8 cellular contexts compared by ENCODE assay signal in the genomic region with DNA sequence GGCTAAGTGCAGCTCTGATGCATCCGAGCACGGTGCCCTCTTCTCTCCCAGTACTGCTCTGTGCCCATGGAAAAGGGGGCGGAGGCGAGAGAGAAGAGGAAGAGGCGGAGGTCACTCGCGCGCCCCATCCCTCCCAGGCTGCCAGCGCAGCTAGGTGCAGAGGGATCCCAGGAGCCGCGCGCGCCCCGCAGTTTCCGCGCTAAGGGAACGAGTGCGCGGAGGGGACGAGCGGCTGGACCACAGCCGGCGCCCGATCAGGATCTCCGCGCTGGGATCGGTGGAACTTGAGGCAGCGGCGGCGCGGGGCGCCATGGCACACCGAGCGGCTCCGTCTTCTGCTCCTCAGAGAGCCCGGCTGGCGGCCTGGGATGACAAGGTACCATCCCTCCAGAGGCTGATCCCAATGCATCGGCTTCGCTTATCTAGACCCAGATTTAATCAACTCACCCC. TPM values are rescaled to one million over a fixed set of nuclear protein-coding genes. Genes with fewer than 3 reads are reported as not detected.
A peak's percentile ranks its signal among the peaks of the same experiment; 100 is the strongest.
DNase-seq lines count a peak whose midpoint lies in the region; ATAC-seq, FAIRE-seq and TF ChIP-seq lines count a peak whose summit lies in the region.

A gene with protein sequence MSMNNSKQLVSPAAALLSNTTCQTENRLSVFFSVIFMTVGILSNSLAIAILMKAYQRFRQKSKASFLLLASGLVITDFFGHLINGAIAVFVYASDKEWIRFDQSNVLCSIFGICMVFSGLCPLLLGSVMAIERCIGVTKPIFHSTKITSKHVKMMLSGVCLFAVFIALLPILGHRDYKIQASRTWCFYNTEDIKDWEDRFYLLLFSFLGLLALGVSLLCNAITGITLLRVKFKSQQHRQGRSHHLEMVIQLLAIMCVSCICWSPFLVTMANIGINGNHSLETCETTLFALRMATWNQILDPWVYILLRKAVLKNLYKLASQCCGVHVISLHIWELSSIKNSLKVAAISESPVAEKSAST (plus strand): TSS at position 114 of the 450 bp plus-strand sequence. CDS start 1,770 bp downstream, outside the sequence.

- no peaks in the 10 kb centered on the region for H3K9me3 ChIP-seq in NT2/D1 (ENCODE audit: insufficient read depth, low read length)
- H3K9me3 ChIP-seq in parathyroid adenoma (ENCODE audit: control insufficient read depth, low read length), result no peaks in the 10 kb centered on the region

- no peak within 1 kb of the TSS for H3K27ac ChIP-seq in parathyroid adenoma

- no peak within 1 kb of the TSS for H2AFZ ChIP-seq in parathyroid adenoma

- H3K79me2 ChIP-seq in parathyroid adenoma, result no peaks in the 10 kb centered on the region

- H3K9ac ChIP-seq in NT2/D1 (ENCODE audit: insufficient read length, low read depth) (peak within 1 kb of the TSS; percentile 72), parathyroid adenoma (no peak within 1 kb of the TSS)

- ATAC-seq in GM18907 (IDR thresholded peaks at IDR 0.05; ENCODE audit: unreplicated experiment) (no peak), HG03342 (IDR thresholded peaks at IDR 0.05; ENCODE audit: unreplicated experiment) (no peak), HG03045 (IDR thresholded peaks at IDR 0.05; ENCODE audit: unreplicated experiment) (no peak)

- H3K36me3 ChIP-seq in NT2/D1 (ENCODE audit: insufficient read depth, insufficient read length, low read length) (no peaks in the 10 kb centered on the region), parathyroid adenoma (ENCODE audit: control insufficient read depth, insufficient read depth, low read length) (no peaks in the 10 kb centered on the region)

- DNase-seq in D721Med (ENCODE audit: insufficient read length, low spot score), result peak; percentile 14
- DNase-seq in NT2/D1 (ENCODE audit: low read depth, low spot score), result no peak
- peak; percentile 28 for DNase-seq in fibroblast of villous mesenchyme (ENCODE audit: low read depth)
- no peak for DNase-seq in HUDEP-2 (lab: John Stamatoyannopoulos, UW; ENCODE audit: unreplicated experiment in 76 of 76)

- H3K4me3 ChIP-seq in NT2/D1 (ENCODE audit: insufficient read length, low read depth), result peak within 1 kb of the TSS; percentile 70
- peak within 1 kb of the TSS; percentile 67 for H3K4me3 ChIP-seq in fibroblast of villous mesenchyme (ENCODE audit: low read depth, low read length)
- no peak within 1 kb of the TSS for H3K4me3 ChIP-seq in parathyroid adenoma (ENCODE audit: low read depth, low read length)

- peak within 1 kb of the TSS; percentile 53 for H3K4me2 ChIP-seq in parathyroid adenoma (ENCODE audit: low read length)

- H3K27me3 ChIP-seq in NT2/D1 (ENCODE audit: insufficient read depth, insufficient read length) (peaks cover 51% of the 10 kb centered on the region), parathyroid adenoma (ENCODE audit: control insufficient read depth, insufficient read depth, low read length) (no peaks in the 10 kb centered on the region)

- H3K4me1 ChIP-seq in NT2/D1 (ENCODE audit: insufficient read depth, insufficient read length) (no peaks in the 10 kb centered on the region), parathyroid adenoma (no peaks in the 10 kb centered on the region)

- TF ChIP-seq CTCF in D721Med (IDR thresholded peaks at IDR 0.05; ENCODE audit: insufficient read depth, missing control alignments), result no peak
- no peak for TF ChIP-seq CTCF in fibroblast of villous mesenchyme (IDR thresholded peaks at IDR 0.05; ENCODE audit: insufficient read depth, low read depth, low read length)
- TF ChIP-seq CTCF in parathyroid adenoma (IDR thresholded peaks at IDR 0.05), result no peak

- no peak for FAIRE-seq in D721Med (lab: Jason Lieb, UNC)

RNA-seq across cellular contexts. Expression of the gene that starts here (rescaled TPM):
- 7.7 and 11.7 TPM in 2 replicates for total RNA-seq in fibroblast of villous mesenchyme

Comparison
In these comparisons a context has a peak if more than half of its experiments do, and no peak if none do; other contexts are left out.
1. DNase-seq: peak in D721Med (single experiment) and fibroblast of villous mesenchyme (single experiment); none in NT2/D1 (single experiment) and HUDEP-2 (0 of 76).